Comparison of ENCODE assay signal across 8 cellular contexts in genomic region chr14:23988610-23989363, GRCh38. TPM values are rescaled to one million over a fixed set of nuclear protein-coding genes. Genes with fewer than 3 reads are reported as not detected.
DNase-seq lines count a peak whose midpoint lies in the region; ATAC-seq and TF ChIP-seq lines count a peak whose summit lies in the region.
"Not testable (repeated sequence)": the region's sequence is repeated elsewhere in the genome, so short reads cannot be mapped to it uniquely, and the experiment has no call there.

Gene DHRS4L2 (plus strand): TSS chr14:23988929. CDS start chr14:23988948, 19 bp downstream.

- peak within 1 kb of the TSS; percentile 82 for H3K4me3 Mint-ChIP-seq in natural killer cell treated with Interleukin-12 subunit alpha and Interleukin-12 subunit beta and Interleukin-15 and Interleukin-18, amount 100 ng/mL, for 72 hours

- peaks cover 26 to 33% of the 10 kb centered on the region in 2 donors for H3K4me1 Mint-ChIP-seq in natural killer cell treated with Interleukin-12 subunit alpha and Interleukin-12 subunit beta and Interleukin-15 and Interleukin-18, amount 100 ng/mL, for 72 hours (ENCODE audit: low read depth in 2 of 2)

- not testable (repeated sequence) for H3K9me3 ChIP-seq in DND-41 (ENCODE audit: insufficient read depth, low read length, severe bottlenecking)

- not testable (repeated sequence) for H3K27me3 ChIP-seq in DND-41 (ENCODE audit: insufficient read depth, low read length, poor library complexity)

- H3K4me1 ChIP-seq in DND-41 (ENCODE audit: insufficient read depth, low read length), result peaks cover 58% of the 10 kb centered on the region

- H4K20me1 ChIP-seq in DND-41 (ENCODE audit: insufficient read depth, low read length), result not testable (repeated sequence)

- ATAC-seq in DND-41 (ENCODE audit: insufficient read depth, low read depth) (peak; percentile 87), GM21526 (IDR thresholded peaks at IDR 0.05; ENCODE audit: low FRiP score, unreplicated experiment) (peak; percentile 66)
- ATAC-seq in natural killer cell treated with Interleukin-12 subunit alpha and Interleukin-12 subunit beta and Interleukin-15 and Interleukin-18, amount 100 ng/mL, for 72 hours, result peak; percentile 93 to 96

- H3K9me3 Mint-ChIP-seq in natural killer cell treated with Interleukin-12 subunit alpha and Interleukin-12 subunit beta and Interleukin-15 and Interleukin-18, amount 100 ng/mL, for 72 hours, result not testable (repeated sequence)

- peak within 1 kb of the TSS; percentile 89 for H3K27ac ChIP-seq in DND-41 (ENCODE audit: low read length)

- peak within 1 kb of the TSS; percentile 74 for H3K9ac ChIP-seq in DND-41 (ENCODE audit: low read depth, low read length)

- peak within 1 kb of the TSS; percentile 84 for H3K27ac Mint-ChIP-seq in natural killer cell treated with Interleukin-12 subunit alpha and Interleukin-12 subunit beta and Interleukin-15 and Interleukin-18, amount 100 ng/mL, for 72 hours

- H3K79me2 ChIP-seq in DND-41 (ENCODE audit: insufficient read depth, low read length), result peaks cover 15% of the 10 kb centered on the region

- not testable (repeated sequence) for TF ChIP-seq CTCF in DND-41 (IDR thresholded peaks at IDR 0.05; ENCODE audit: borderline replicate concordance, extremely low read depth, low read length, poor library complexity, severe bottlenecking); fibroblast of pulmonary artery (IDR thresholded peaks at IDR 0.05; ENCODE audit: low read length, missing control alignments)

- H3K4me3 ChIP-seq in DND-41 (ENCODE audit: low read depth in 1 of 2, low read length in 2 of 2), result peak within 1 kb of the TSS; percentile 39 to 63; a peak in 3 of 4 replicates
- peak within 1 kb of the TSS; percentile 36 for H3K4me3 ChIP-seq in fibroblast of pulmonary artery (replicated peaks; ENCODE audit: low read depth, low read length)

- DNase-seq in DND-41 (peak; percentile 96), HS-27A (ENCODE audit: low read depth) (peak; percentile 33), SHP77 treated with DMSO at 0.1 percent for 48 hours (lab: John Stamatoyannopoulos, UW) (peak; percentile 85), fibroblast of pulmonary artery (ENCODE audit: low read depth) (peak; percentile 49)
- peak; percentile 70 for DNase-seq in activated effector memory CD4-positive, alpha-beta T cell treated with Interleukin-2 at 50 U/mL for 16 hours
- DNase-seq in natural killer cell treated with Interleukin-12 subunit alpha and Interleukin-12 subunit beta and Interleukin-15 and Interleukin-18, amount 100 ng/mL, for 72 hours (ENCODE audit: low spot score), result peak; percentile 88
- DNase-seq in stimulated activated CD8-positive, alpha-beta memory T cell treated with anti-CD3 and anti-CD28 coated beads, Interleukin-7, amount 100 ng/mL, for 4 hours (ENCODE audit: low read depth in 2 of 2), result peak; percentile 27 to 67

- peak within 1 kb of the TSS; percentile 80 for H2AFZ ChIP-seq in DND-41 (ENCODE audit: low read depth, low read length)

- H3K27me3 Mint-ChIP-seq in natural killer cell treated with Interleukin-12 subunit alpha and Interleukin-12 subunit beta and Interleukin-15 and Interleukin-18, amount 100 ng/mL, for 72 hours, result not testable (repeated sequence)

- peak within 1 kb of the TSS; percentile 76 for H3K4me2 ChIP-seq in DND-41 (ENCODE audit: insufficient read depth, low read length)

- H3K36me3 ChIP-seq in DND-41 (ENCODE audit: insufficient read depth, low read length), result not testable (repeated sequence)

- not testable (repeated sequence) for H3K36me3 Mint-ChIP-seq in natural killer cell treated with Interleukin-12 subunit alpha and Interleukin-12 subunit beta and Interleukin-15 and Interleukin-18, amount 100 ng/mL, for 72 hours

RNA-seq across cellular contexts. Expression of gene DHRS4L2, which starts in this region (rescaled TPM):
- 10 to 100 TPM; 13.7 to 16.5 TPM for total RNA-seq in natural killer cell treated with Interleukin-12 subunit alpha and Interleukin-12 subunit beta and Interleukin-15 and Interleukin-18, amount 100 ng/mL, for 72 hours

Comparison
In these comparisons a context has a peak if more than half of its experiments do, and no peak if none do; other contexts are left out.
1. Peak in every context shown above with its lines: DNase-seq, ATAC-seq, H3K4me3 ChIP-seq and H3K27ac ChIP-seq.
2. DNase-seq: peak in every context shown above with its lines; median percentile 96 in DND-41; 88 in natural killer cell treated with Interleukin-12 subunit alpha and Interleukin-12 subunit beta and Interleukin-15 and Interleukin-18, amount 100 ng/mL, for 72 hours; 85 in SHP77 treated with DMSO at 0.1 percent for 48 hours; 70 in activated effector memory CD4-positive, alpha-beta T cell treated with Interleukin-2 at 50 U/mL for 16 hours; 49 in fibroblast of pulmonary artery; 47 in stimulated activated CD8-positive, alpha-beta memory T cell treated with anti-CD3 and anti-CD28 coated beads, Interleukin-7, amount 100 ng/mL, for 4 hours; 33 in HS-27A.